Comparison of ENCODE assay signal across 8 cellular contexts in genomic region chr5:112976432-112977309, GRCh38. TPM values are rescaled to one million over a fixed set of nuclear protein-coding genes. Genes with fewer than 3 reads are reported as not detected.
A peak's percentile ranks its signal among the peaks of the same experiment; 100 is the strongest.
DNase-seq lines count a peak whose midpoint lies in the region; ATAC-seq, FAIRE-seq and TF ChIP-seq lines count a peak whose summit lies in the region.

Gene DCP2 (plus strand): TSS chr5:112976798. CDS start chr5:112976934, 136 bp downstream.

- H2BK15ac ChIP-seq in H1 (ENCODE audit: low read length) = peak within 1 kb of the TSS; percentile 37

- DNase-seq in COR-L47 (lab: John Stamatoyannopoulos, UW) (peak; percentile 97), HUDEP-2 (lab: John Stamatoyannopoulos, UW; ENCODE audit: unreplicated experiment in 76 of 76) (peak; percentile 25 to 97 (median 89)), NT2/D1 (ENCODE audit: low read depth, low spot score) (peak; percentile 93), H1 (ENCODE audit: low read depth in 1 of 2, low spot score in 2 of 2) (peak; percentile 94 to 96), memory B cell (ENCODE audit: low spot score in 2 of 2) (peak; percentile 87 to 96)
- peak; percentile 98 for DNase-seq in activated CD8-positive, alpha-beta memory T cell treated with anti-CD3 and anti-CD28 coated beads, Interleukin-2, amount 10 ng/mL, durations not matched to agents 7 days and 5 days
- peak; percentile 85 for DNase-seq in stimulated activated CD8-positive, alpha-beta memory T cell treated with anti-CD3 and anti-CD28 coated beads, Interleukin-12 subunit alpha, Interleukin-12 subunit beta, amount 100 ng/mL, for 24 hours (ENCODE audit: extremely low read depth)

- H3K9ac ChIP-seq in NT2/D1 (ENCODE audit: insufficient read length, low read depth) = peak within 1 kb of the TSS; percentile 95
- peak within 1 kb of the TSS; percentile 84 to 90 (median 88) for H3K9ac ChIP-seq in H1 (replicated peaks in 1 of 4; ENCODE audit: extremely low read depth in 1 of 4, low read depth in 3 of 4, low read length in 3 of 4)

- H3K4me3 ChIP-seq in NT2/D1 (ENCODE audit: insufficient read length, low read depth) (peak within 1 kb of the TSS; percentile 85), H1 (ENCODE audit: extremely low read depth in 1 of 4, insufficient read depth in 2 of 4, low read depth in 3 of 4, low read length in 4 of 4) (peak within 1 kb of the TSS; percentile 54 to 97 (median 91))

- H3K4me1 Mint-ChIP-seq in activated CD8-positive, alpha-beta memory T cell treated with anti-CD3 and anti-CD28 coated beads, Interleukin-2, amount 10 ng/mL, durations not matched to agents 7 days and 5 days = peaks cover 43% of the 10 kb centered on the region
- peaks cover 27% of the 10 kb centered on the region for H3K4me1 Mint-ChIP-seq in memory B cell

- peak; percentile 98 for FAIRE-seq in H1 (lab: Jason Lieb, UNC)

- ATAC-seq in GM21381 (IDR thresholded peaks at IDR 0.05; ENCODE audit: unreplicated experiment) (peak; percentile 99), memory B cell (ENCODE audit: low read depth) (peak; percentile 96)
- ATAC-seq in activated CD8-positive, alpha-beta memory T cell treated with anti-CD3 and anti-CD28 coated beads, Interleukin-2, amount 10 ng/mL, durations not matched to agents 7 days and 5 days = peak; percentile 98

- peaks cover 4% of the 10 kb centered on the region for H3K36me3 ChIP-seq in NT2/D1 (ENCODE audit: insufficient read depth, insufficient read length, low read length)
- H3K36me3 ChIP-seq in H1 (ENCODE audit: control insufficient read depth in 2 of 4, insufficient read depth in 4 of 4, low read length in 3 of 4) = peaks cover 0 to 8% (median 0%) of the 10 kb centered on the region in 4 experiments; a peak in 2 of 8 replicates

- peaks cover 0 to 4% of the 10 kb centered on the region in 2 experiments for H4K20me1 ChIP-seq in H1 (replicated peaks in 1 of 2; ENCODE audit: control insufficient read depth in 1 of 2, insufficient read depth in 2 of 2, low read length in 2 of 2)

- H2BK5ac ChIP-seq in H1 (ENCODE audit: low read depth, low read length) = peak within 1 kb of the TSS; percentile 87

- peak within 1 kb of the TSS; percentile 99 for H3K27ac Mint-ChIP-seq in activated CD8-positive, alpha-beta memory T cell treated with anti-CD3 and anti-CD28 coated beads, Interleukin-2, amount 10 ng/mL, durations not matched to agents 7 days and 5 days
- peak within 1 kb of the TSS; percentile 91 for H3K27ac Mint-ChIP-seq in memory B cell

- H3K56ac ChIP-seq in H1 (replicated peaks; ENCODE audit: insufficient read length, low read depth, low read length) = peak within 1 kb of the TSS; percentile 79

- no peak within 1 kb of the TSS for H3K14ac ChIP-seq in H1 (ENCODE audit: insufficient read length)

- H3K27me3 ChIP-seq in NT2/D1 (ENCODE audit: insufficient read depth, insufficient read length) (no peaks in the 10 kb centered on the region), H1 (replicated peaks in 1 of 4; ENCODE audit: control insufficient read depth in 3 of 4, extremely low read depth in 1 of 4, insufficient read depth in 3 of 4, low read length in 3 of 4) (no peaks in the 10 kb centered on the region)

- no peaks in the 10 kb centered on the region for H3K27me3 Mint-ChIP-seq in activated CD8-positive, alpha-beta memory T cell treated with anti-CD3 and anti-CD28 coated beads, Interleukin-2, amount 10 ng/mL, durations not matched to agents 7 days and 5 days
- no peaks in the 10 kb centered on the region for H3K27me3 Mint-ChIP-seq in memory B cell

- no peak for TF ChIP-seq RAD21 in H1 (IDR thresholded peaks at IDR 0.05 in 1 of 2, conservative IDR thresholded peaks at IDR 0.05 in 1 of 2; ENCODE audit: low read depth in 2 of 2, low read length in 2 of 2)

- H3K79me2 ChIP-seq in H1 (ENCODE audit: control insufficient read depth in 1 of 2, insufficient read depth in 2 of 2, low read length in 2 of 2) = peaks cover 18 to 47% of the 10 kb centered on the region in 2 experiments; a peak in 3 of 4 replicates

- peak within 1 kb of the TSS; percentile 9 for H2BK120ac ChIP-seq in H1 (replicated peaks; ENCODE audit: low read depth, low read length)

- H2AK5ac ChIP-seq in H1 (ENCODE audit: low read depth, low read length) = 0 out of 2 replicates have a peak within 1 kb of the TSS, but pooled peaks have one; percentile 3

- H3K27ac ChIP-seq in H1 (ENCODE audit: low read depth, low read length) = peak within 1 kb of the TSS; percentile 93

- H2BK20ac ChIP-seq in H1 (ENCODE audit: low read length) = no peak within 1 kb of the TSS

- peaks cover 20% of the 10 kb centered on the region for H3K36me3 Mint-ChIP-seq in activated CD8-positive, alpha-beta memory T cell treated with anti-CD3 and anti-CD28 coated beads, Interleukin-2, amount 10 ng/mL, durations not matched to agents 7 days and 5 days
- H3K36me3 Mint-ChIP-seq in memory B cell = peaks cover 4% of the 10 kb centered on the region

- H4K91ac ChIP-seq in H1 (replicated peaks; ENCODE audit: insufficient read length, low read length) = peak within 1 kb of the TSS; percentile 91

- H3K4me1 ChIP-seq in NT2/D1 (ENCODE audit: insufficient read depth, insufficient read length) = no peaks in the 10 kb centered on the region
- peaks cover 0 to 6% (median 2%) of the 10 kb centered on the region in 4 experiments; a peak in 3 of 7 replicates for H3K4me1 ChIP-seq in H1 (replicated peaks in 1 of 4; ENCODE audit: control insufficient read depth in 3 of 4, insufficient read depth in 4 of 4, low read length in 3 of 4)

- WGBS in H1 (ENCODE audit: extremely low coverage in 1 of 2, insufficient coverage in 1 of 2, insufficient read length in 1 of 2, insufficient replicate concordance in 2 of 2, low coverage in 1 of 2, low lambda C conversion rate in 2 of 2, missing lambda C conversion rate in 1 of 2), 2 experiments = 1% methylated on average over 64 of the region's 75 CpGs; no CpG with 5 or more reads in 1 of the 2 experiments

- H3K4ac ChIP-seq in H1 (replicated peaks; ENCODE audit: insufficient read length, low read depth, low read length) = peak within 1 kb of the TSS; percentile 55

- H3K9me3 ChIP-seq in NT2/D1 (ENCODE audit: insufficient read depth, low read length) = no peaks in the 10 kb centered on the region
- no peaks in the 10 kb centered on the region for H3K9me3 ChIP-seq in H1 (ENCODE audit: insufficient read depth in 2 of 2, low read depth in 1 of 2, low read length in 1 of 2)

- H2AFZ ChIP-seq in H1 (ENCODE audit: low read length) = peak within 1 kb of the TSS; percentile 74

- H4K8ac ChIP-seq in H1 (ENCODE audit: extremely low read depth, insufficient read depth, low read length) = peak within 1 kb of the TSS; percentile 95; the same call in 1 of the 2 replicates

- no peaks in the 10 kb centered on the region; the same call in 1 of the 2 replicates for H3K23me2 ChIP-seq in H1 (ENCODE audit: low read depth, low read length)

- no peak for TF ChIP-seq EP300 in H1 (IDR thresholded peaks at IDR 0.05; ENCODE audit: borderline replicate concordance in 1 of 2, low read depth in 2 of 2, low read length in 2 of 2)

- H3K18ac ChIP-seq in H1 (ENCODE audit: extremely low read depth, low read length) = peak within 1 kb of the TSS; percentile 95

- peak within 1 kb of the TSS; percentile 96 for H3K4me3 Mint-ChIP-seq in activated CD8-positive, alpha-beta memory T cell treated with anti-CD3 and anti-CD28 coated beads, Interleukin-2, amount 10 ng/mL, durations not matched to agents 7 days and 5 days
- peak within 1 kb of the TSS; percentile 96 for H3K4me3 Mint-ChIP-seq in memory B cell

- TF ChIP-seq CTCF in H1 (IDR thresholded peaks at IDR 0.05; ENCODE audit: control extremely low read depth in 1 of 3, insufficient read depth in 1 of 3, low read depth in 1 of 3, low read length in 3 of 3) = peak in 1 of 3 experiments; percentile 2; a peak in 1 of 4 replicates

- CTCF ChIA-PET in activated CD8-positive, alpha-beta memory T cell treated with anti-CD3 and anti-CD28 coated beads, Interleukin-2, amount 10 ng/mL, durations not matched to agents 7 days and 5 days (lab: Charles Lee) = interaction anchor here (0.7 to 2.0 kb wide), 16 partner anchors 8 to 534 kb away, joined by 3 to 26 read pairs (median 4); partner anchors contain the start of gene REEP5
- CTCF ChIA-PET in H1 (lab: Charles Lee; ENCODE audit: partially characterized antibody) = interaction anchor here (0.8 to 2.8 kb wide), 4 partner anchors 19 to 282 kb away, joined by 3 to 11 read pairs (median 6); partner anchors contain the start of gene REEP5

- H3K23ac ChIP-seq in H1 (ENCODE audit: insufficient read length) = no peak within 1 kb of the TSS

- H4K5ac ChIP-seq in H1 (ENCODE audit: insufficient read length, low read depth, low read length) = peak within 1 kb of the TSS; percentile 94

- peak within 1 kb of the TSS; percentile 63 to 86 for H3K4me2 ChIP-seq in H1 (ENCODE audit: insufficient read depth in 1 of 2, low read depth in 2 of 2, low read length in 2 of 2)

- H3K79me1 ChIP-seq in H1 (ENCODE audit: low read depth, low read length) = 0 out of 2 replicates have a peak, but pooled peaks cover 2% of the 10 kb centered on the region

- peak within 1 kb of the TSS; percentile 29; the same call in 1 of the 2 replicates for H2BK12ac ChIP-seq in H1 (ENCODE audit: low read depth, low read length)

- H3K9me3 Mint-ChIP-seq in activated CD8-positive, alpha-beta memory T cell treated with anti-CD3 and anti-CD28 coated beads, Interleukin-2, amount 10 ng/mL, durations not matched to agents 7 days and 5 days (ENCODE audit: low read depth) = no peaks in the 10 kb centered on the region
- no peaks in the 10 kb centered on the region for H3K9me3 Mint-ChIP-seq in memory B cell

- TF ChIP-seq POLR2A in H1 (IDR thresholded peaks at IDR 0.05; ENCODE audit: control extremely low read depth in 1 of 2, low read depth in 2 of 2, low read length in 2 of 2) = peak; percentile 68 to 98

- POLR2A ChIA-PET in H1 (lab: Charles Lee; ENCODE audit: partially characterized antibody) = interaction anchor here (0.7 to 2.4 kb wide), 13 partner anchors 9 to 536 kb away, joined by 3 to 23 read pairs (median 4); partner anchors contain the start of genes REEP5, SRP19 and YTHDC2

TF ChIP-seq in H1, 55 proteins besides CTCF, POLR2A, EP300 and RAD21 (continues in another document):
- TF ChIP-seq SIX5 (IDR thresholded peaks at IDR 0.05; ENCODE audit: low read depth, low read length) (no peak), POU5F1 (IDR thresholded peaks at IDR 0.05; ENCODE audit: low read depth, low read length) (no peak), ZNF274 (IDR thresholded peaks at IDR 0.05; ENCODE audit: borderline replicate concordance, extremely low read depth, low read length) (no peak)

RNA-seq across cellular contexts. Expression of gene DCP2, which starts in this region (rescaled TPM):
- total RNA-seq in activated CD8-positive, alpha-beta memory T cell treated with anti-CD3 and anti-CD28 coated beads, Interleukin-2, amount 10 ng/mL, durations not matched to agents 7 days and 5 days = 100 to 1,000 TPM in 1 of 2 experiments, 10 to 100 TPM in 1; 90.4 to 108 TPM
- total RNA-seq in H1 (2021; fragmentation: NEBNext Ultra II Directional; extraction: Animal tissue kit (Norgen Biotek cat#: 25700)) = 162 and 173 TPM in 2 replicates
- 14.4 and 41.7 TPM in 2 replicates for polyA plus RNA-seq in H1 (2011; rRNA removed)
- polyA plus RNA-seq in H1 (2011; cell fraction: cytosol; rRNA removed) = 24.9 TPM
- 69.2 TPM for polyA plus RNA-seq in H1 (2011; cell fraction: nucleus; rRNA removed)
- polyA plus RNA-seq in H1 (2012, experiment 1 of 2) = 25.3 to 46.8 TPM (median 37.4 TPM) in 4 replicates
- 3.1 TPM for polyA plus RNA-seq in H1 (2012, experiment 2 of 2)
- 49.7 TPM for polyA plus RNA-seq in H1 (2013, experiment 1 of 2)
- 50.6 TPM for polyA plus RNA-seq in H1 (2013, experiment 2 of 2)
- polyA minus RNA-seq in H1 (2011; rRNA and poly(A)+ RNA removed) = 100 and 161 TPM in 2 replicates
- polyA minus RNA-seq in H1 (2011; cell fraction: cytosol; rRNA and poly(A)+ RNA removed) = 76.3 TPM
- 135 TPM for polyA minus RNA-seq in H1 (2011; cell fraction: nucleus; rRNA and poly(A)+ RNA removed)

Comparison
In these comparisons a context has a peak if more than half of its experiments do, and no peak if none do; other contexts are left out.
1. Peak in every context shown above with its lines: DNase-seq, ATAC-seq, H3K4me3 ChIP-seq and H3K27ac ChIP-seq.